8 cellular contexts compared by ENCODE assay signal in the genomic region with DNA sequence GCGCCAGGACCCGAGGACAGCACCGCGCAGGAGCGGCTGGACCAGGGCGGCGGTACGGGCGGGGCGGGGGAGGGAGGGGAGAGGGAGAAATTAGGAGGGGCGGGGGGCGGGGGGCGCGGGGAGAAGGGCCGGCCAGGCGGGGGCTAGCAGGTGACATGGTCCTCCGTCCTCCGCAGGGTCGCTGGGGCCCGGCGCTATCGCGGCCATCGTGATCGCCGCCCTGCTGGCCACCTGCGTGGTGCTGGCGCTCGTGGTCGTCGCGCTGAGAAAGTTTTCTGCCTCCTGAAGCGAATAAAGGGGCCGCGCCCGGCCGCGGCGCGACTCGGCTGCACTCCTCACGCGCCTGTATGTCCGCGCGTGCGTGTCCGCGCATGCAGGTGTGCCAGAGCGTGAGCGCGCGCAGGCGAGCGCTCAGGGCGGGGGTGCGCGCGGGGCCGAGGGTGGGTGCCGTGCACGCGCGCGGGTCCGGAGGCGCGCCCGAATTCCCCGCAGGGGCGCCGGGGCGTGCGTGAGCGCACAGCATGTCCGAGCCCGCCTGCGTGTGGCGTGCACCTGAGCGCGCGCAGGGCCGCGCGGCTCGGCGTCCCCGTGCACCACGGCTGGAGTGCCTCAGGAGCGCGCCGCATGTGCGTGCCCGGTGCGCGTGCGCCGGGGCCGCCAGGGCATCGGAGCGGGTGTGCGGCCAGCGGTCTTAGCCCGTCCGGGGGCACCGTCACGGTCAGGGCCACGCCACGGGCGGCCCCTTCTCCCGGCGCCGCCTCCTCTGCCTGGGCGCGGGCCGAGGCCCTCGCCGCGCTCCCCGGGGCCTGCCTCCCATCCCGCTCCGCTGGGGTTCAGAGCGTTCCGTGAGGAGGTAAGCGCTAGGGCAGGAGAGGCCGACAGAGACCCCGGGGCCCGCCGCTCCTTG. TPM values are rescaled to one million over a fixed set of nuclear protein-coding genes. Genes with fewer than 3 reads are reported as not detected.
DNase-seq lines count a peak whose midpoint lies in the region; ATAC-seq and TF ChIP-seq lines count a peak whose summit lies in the region.

No MANE protein-coding gene starts in this region.

- no peak for TF ChIP-seq POLR2A in lower leg skin (IDR thresholded peaks at IDR 0.05)

- H3F3A ChIP-seq in PC-3 (ENCODE audit: low read length, unreplicated experiment): no peaks in the 10 kb centered on the region

- H3K27me3 ChIP-seq in PC-3 (ENCODE audit: low read length) (no peaks in the 10 kb centered on the region), stomach smooth muscle (ENCODE audit: control insufficient read depth in 1 of 2, insufficient read depth in 2 of 2, low read length in 2 of 2) (peaks cover 14 to 22% of the 10 kb centered on the region in 2 donors)

- H3K9me2 ChIP-seq in PC-3 (replicated peaks; ENCODE audit: low read length): no peaks in the 10 kb centered on the region

- no TSS peak for BruUV-seq in PC-3 (replicated peaks; lab: Mats Ljungman, UMichigan)

- H2AFZ ChIP-seq in PC-3 (ENCODE audit: low read length): peak overlapping the region; percentile 77

- 3% methylated on average over 21 of the region's 129 CpGs; no CpG with 5 or more reads in 1 of the 2 donors for WGBS in lower leg skin, 2 donors

- peak; percentile 37 for ATAC-seq in GM18909 (IDR thresholded peaks at IDR 0.05; ENCODE audit: poor library complexity, unreplicated experiment)
- peak; percentile 68 for ATAC-seq in PC-3
- ATAC-seq in GM21528 (IDR thresholded peaks at IDR 0.05; ENCODE audit: low FRiP score, unreplicated experiment): no peak

- no peaks in the 10 kb centered on the region; the same call in 1 of the 2 replicates for H3K36me3 ChIP-seq in PC-3 (ENCODE audit: low read depth, low read length)
- no peaks in the 10 kb centered on the region for H3K36me3 ChIP-seq in stomach smooth muscle (ENCODE audit: control insufficient read depth in 2 of 2, insufficient read depth in 2 of 2, low read length in 2 of 2)

- CTCF ChIA-PET in PC-3 (lab: Charles Lee): no interaction called here

- H3K4me3 ChIP-seq in PC-3 (ENCODE audit: low read length) (peak overlapping the region; percentile 85), lower leg skin (ENCODE audit: low read depth, poor library complexity, severe bottlenecking) (peak overlapping the region; percentile 33), stomach smooth muscle (ENCODE audit: low read length in 2 of 2) (peak overlapping the region; percentile 40 to 66)

- peaks cover 38% of the 10 kb centered on the region for H3K79me2 ChIP-seq in PC-3 (ENCODE audit: low read length)

- POLR2A ChIA-PET in PC-3 (lab: Charles Lee; ENCODE audit: unreplicated experiment): interaction anchor here (0.5 to 0.6 kb wide), 3 partner anchors 23 to 1528 kb away, joined by 4 to 9 read pairs (median 9); no protein-coding TSS in a partner anchor

- TF ChIP-seq CTCF in PC-3 (conservative IDR thresholded peaks at IDR 0.05; ENCODE audit: low read depth, low read length): 0 out of 2 replicates have a peak, but pooled peaks have one; percentile 10
- TF ChIP-seq CTCF in lower leg skin (IDR thresholded peaks at IDR 0.05): no peak

- H3K27ac ChIP-seq in PC-3 (ENCODE audit: low read length): peak overlapping the region; percentile 12
- peak overlapping the region; percentile 99 for H3K27ac ChIP-seq in cingulate gyrus (ENCODE audit: low read depth, low read length)
- no peak overlapping the region for H3K27ac ChIP-seq in stomach smooth muscle (ENCODE audit: low read length)

- intact Hi-C loops in PC-3 (cut with micrococcal nuclease) (loop anchor here (1.0 to 10.0 kb wide), 4 partner anchors 50 to 375 kb away; partner anchors contain the start of gene ATG16L1), lower leg skin (cut with DNase I; ENCODE audit: low total_unique reads) (no loop called here)

- H3K4me1 ChIP-seq in PC-3 (ENCODE audit: insufficient read depth, low read length) (peaks cover 17% of the 10 kb centered on the region), stomach smooth muscle (ENCODE audit: control insufficient read depth, insufficient read depth, low read length) (peaks cover 8% of the 10 kb centered on the region)

- DNase-seq in AG08396 (ENCODE audit: low spot score) (peak; percentile 60), PC-3 (peak; percentile 80), lower leg skin (ENCODE audit: low spot score in 2 of 2) (peak in 1 of 2 donors; percentile 70), GDM1 (lab: John Stamatoyannopoulos, UW) (no peak)

- peak overlapping the region; percentile 97 for H3K4me2 ChIP-seq in PC-3 (ENCODE audit: low read length)

- H3K9me3 ChIP-seq in PC-3 (ENCODE audit: low read length) (no peaks in the 10 kb centered on the region), stomach smooth muscle (ENCODE audit: control insufficient read depth in 2 of 2, low read length in 2 of 2) (no peaks in the 10 kb centered on the region)

- H3K9ac ChIP-seq in PC-3 (ENCODE audit: low read length): peak overlapping the region; percentile 70
- H3K9ac ChIP-seq in stomach smooth muscle (ENCODE audit: low read length in 2 of 2): no peak overlapping the region

- no peaks in the 10 kb centered on the region for H4K20me1 ChIP-seq in PC-3 (ENCODE audit: low read length)

RNA-seq across cellular contexts. Expression of gene SNORC, which starts 6.3 kb away (rescaled TPM):
- total RNA-seq in PC-3 (2014; rRNA removed) (11.1 and 14.3 TPM in 2 replicates), lower leg skin (10 to 100 TPM in 3 of 4 donors, 1 to 10 TPM in 1; 2.5 to 27.2 (median 14.1) TPM)

Comparison
In these comparisons a context has a peak if more than half of its experiments do, and no peak if none do; other contexts are left out.
1. H3K4me3 ChIP-seq: peak in every context shown above with its lines; median percentile 85 in PC-3; 53 in stomach smooth muscle; 33 in lower leg skin.